ENCODE assay signal across 1 cellular context in the genomic region with DNA sequence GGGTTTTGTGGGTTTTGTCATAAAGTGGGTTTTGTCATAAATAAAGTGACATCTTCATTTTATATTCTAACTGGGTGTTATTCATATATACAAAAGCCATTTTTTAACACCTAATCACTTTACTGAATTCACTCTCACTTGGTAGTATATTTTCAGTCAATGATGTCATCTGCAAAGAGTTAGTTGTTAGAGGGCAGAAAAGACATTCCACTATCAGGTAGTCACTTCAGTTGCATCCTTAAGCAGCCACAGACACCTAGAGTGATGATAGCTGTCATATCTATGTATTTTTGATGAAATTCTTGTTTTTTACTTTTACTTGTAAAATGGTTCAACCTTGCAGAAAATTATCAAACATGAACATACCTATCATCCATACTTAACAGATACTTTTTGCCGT.
TF ChIP-seq lines count a peak whose summit lies in the region.

No MANE protein-coding gene starts in this region.

TF ChIP-seq in HepG2, 621 proteins besides CTCF, POLR2A, EP300 and RAD21 (continued from another document):
- TF ChIP-seq, protein P1, sequence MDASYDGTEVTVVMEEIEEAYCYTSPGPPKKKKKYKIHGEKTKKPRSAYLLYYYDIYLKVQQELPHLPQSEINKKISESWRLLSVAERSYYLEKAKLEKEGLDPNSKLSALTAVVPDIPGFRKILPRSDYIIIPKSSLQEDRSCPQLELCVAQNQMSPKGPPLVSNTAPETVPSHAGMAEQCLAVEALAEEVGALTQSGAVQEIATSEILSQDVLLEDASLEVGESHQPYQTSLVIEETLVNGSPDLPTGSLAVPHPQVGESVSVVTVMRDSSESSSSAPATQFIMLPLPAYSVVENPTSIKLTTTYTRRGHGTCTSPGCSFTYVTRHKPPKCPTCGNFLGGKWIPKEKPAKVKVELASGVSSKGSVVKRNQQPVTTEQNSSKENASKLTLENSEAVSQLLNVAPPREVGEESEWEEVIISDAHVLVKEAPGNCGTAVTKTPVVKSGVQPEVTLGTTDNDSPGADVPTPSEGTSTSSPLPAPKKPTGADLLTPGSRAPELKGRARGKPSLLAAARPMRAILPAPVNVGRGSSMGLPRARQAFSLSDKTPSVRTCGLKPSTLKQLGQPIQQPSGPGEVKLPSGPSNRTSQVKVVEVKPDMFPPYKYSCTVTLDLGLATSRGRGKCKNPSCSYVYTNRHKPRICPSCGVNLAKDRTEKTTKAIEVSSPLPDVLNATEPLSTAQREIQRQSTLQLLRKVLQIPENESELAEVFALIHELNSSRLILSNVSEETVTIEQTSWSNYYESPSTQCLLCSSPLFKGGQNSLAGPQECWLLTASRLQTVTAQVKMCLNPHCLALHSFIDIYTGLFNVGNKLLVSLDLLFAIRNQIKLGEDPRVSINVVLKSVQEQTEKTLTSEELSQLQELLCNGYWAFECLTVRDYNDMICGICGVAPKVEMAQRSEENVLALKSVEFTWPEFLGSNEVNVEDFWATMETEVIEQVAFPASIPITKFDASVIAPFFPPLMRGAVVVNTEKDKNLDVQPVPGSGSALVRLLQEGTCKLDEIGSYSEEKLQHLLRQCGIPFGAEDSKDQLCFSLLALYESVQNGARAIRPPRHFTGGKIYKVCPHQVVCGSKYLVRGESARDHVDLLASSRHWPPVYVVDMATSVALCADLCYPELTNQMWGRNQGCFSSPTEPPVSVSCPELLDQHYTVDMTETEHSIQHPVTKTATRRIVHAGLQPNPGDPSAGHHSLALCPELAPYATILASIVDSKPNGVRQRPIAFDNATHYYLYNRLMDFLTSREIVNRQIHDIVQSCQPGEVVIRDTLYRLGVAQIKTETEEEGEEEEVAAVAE (CRISPR knock-in tag; IDR thresholded peaks at IDR 0.05; ENCODE audit: borderline replicate concordance): no peak
- TF ChIP-seq ATF7 (IDR thresholded peaks at IDR 0.05) (peak; percentile 48; the same call in 1 of the 2 replicates), ATF7 (CRISPR knock-in tag; IDR thresholded peaks at IDR 0.05) (no peak)
- TF ChIP-seq, protein P2, sequence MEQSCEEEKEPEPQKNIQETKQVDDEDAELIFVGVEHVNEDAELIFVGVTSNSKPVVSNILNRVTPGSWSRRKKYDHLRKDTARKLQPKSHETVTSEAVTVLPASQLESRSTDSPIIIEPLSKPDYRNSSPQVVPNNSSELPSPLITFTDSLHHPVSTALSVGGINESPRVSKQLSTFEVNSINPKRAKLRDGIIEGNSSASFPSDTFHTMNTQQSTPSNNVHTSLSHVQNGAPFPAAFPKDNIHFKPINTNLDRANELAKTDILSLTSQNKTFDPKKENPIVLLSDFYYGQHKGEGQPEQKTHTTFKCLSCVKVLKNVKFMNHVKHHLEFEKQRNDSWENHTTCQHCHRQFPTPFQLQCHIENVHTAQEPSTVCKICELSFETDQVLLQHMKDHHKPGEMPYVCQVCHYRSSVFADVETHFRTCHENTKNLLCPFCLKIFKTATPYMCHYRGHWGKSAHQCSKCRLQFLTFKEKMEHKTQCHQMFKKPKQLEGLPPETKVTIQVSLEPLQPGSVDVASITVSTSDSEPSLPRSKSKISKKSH (CRISPR knock-in tag; IDR thresholded peaks at IDR 0.05; ENCODE audit: borderline replicate concordance): no peak
TF ChIP-seq in HepG2: peak in this region for 1.
